8 cellular contexts compared by ENCODE assay signal in the genomic region with DNA sequence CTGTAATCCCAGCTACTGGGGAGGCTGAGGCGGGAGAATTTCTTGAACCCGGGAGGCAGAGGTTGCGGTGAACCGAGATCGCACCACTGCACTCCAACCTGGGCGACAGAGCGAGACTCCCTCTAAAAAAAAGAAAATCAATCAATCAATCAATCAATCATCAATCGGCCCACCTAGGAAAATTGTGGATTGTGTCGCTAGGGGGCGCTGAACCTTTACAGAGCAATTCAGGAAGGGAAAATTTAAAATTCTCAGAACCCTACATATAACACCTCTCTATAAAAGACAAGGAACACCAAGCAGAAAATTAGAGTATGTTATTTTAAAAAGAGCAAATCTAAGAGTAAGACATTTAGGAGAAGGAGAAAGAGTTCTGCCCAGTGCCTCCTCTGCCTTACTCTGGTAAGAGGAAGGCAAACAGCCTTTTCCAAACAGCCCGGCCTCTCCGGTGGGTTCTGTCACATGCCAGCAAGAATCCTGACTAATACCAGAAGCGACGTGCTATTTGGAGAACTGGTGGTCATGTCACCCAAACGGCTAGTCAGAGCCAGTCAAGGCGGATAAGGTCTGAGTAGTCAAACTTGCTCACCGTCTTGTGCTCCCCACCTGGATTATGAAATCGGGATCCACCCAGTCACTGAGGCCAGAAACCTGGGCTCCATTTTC. TPM values are rescaled to one million over a fixed set of nuclear protein-coding genes. Genes with fewer than 3 reads are reported as not detected.
A peak's percentile ranks its signal among the peaks of the same experiment; 100 is the strongest.
DNase-seq lines count a peak whose midpoint lies in the region; ATAC-seq and TF ChIP-seq lines count a peak whose summit lies in the region.

No MANE protein-coding gene starts in this region.

- H3K36me3 ChIP-seq in tibial nerve: no peaks in the 10 kb centered on the region

- TF ChIP-seq EP300 in Ishikawa (IDR thresholded peaks at IDR 0.05; ENCODE audit: borderline replicate concordance): no peak
- no peak for TF ChIP-seq EP300 in tibial nerve (IDR thresholded peaks at IDR 0.05)

- TF ChIP-seq RAD21 in Ishikawa (IDR thresholded peaks at IDR 0.05; ENCODE audit: low read depth): peak; percentile 59

- no peaks in the 10 kb centered on the region for H3K4me1 ChIP-seq in tibial nerve

- H3K27me3 ChIP-seq in CD4-positive, alpha-beta T cell (ENCODE audit: control insufficient read depth, insufficient read depth, low read length): no peaks in the 10 kb centered on the region
- peaks cover 0 to 9% of the 10 kb centered on the region in 2 donors for H3K27me3 ChIP-seq in tibial nerve

- TF ChIP-seq POLR2A in tibial nerve (IDR thresholded peaks at IDR 0.05): no peak

- WGBS in tibial nerve, 2 donors: 42 to 53% methylated on average over 18 of the region's 18 CpGs

- POLR2A ChIA-PET in CD4-positive, alpha-beta T cell (lab: Charles Lee): no interaction called here

- H3K27ac Mint-ChIP-seq in CD4-positive, alpha-beta T cell: no peak overlapping the region
- H3K27ac Mint-ChIP-seq in activated CD4-positive, alpha-beta T cell treated with anti-CD3 and anti-CD28 coated beads, Interleukin-2, amount 10 ng/mL, durations not matched to agents 24 days and 14 days: no peak overlapping the region
- H3K27ac Mint-ChIP-seq in nephron progenitor cell: no peak overlapping the region

- no peak overlapping the region for H3K27ac ChIP-seq in CD4-positive, alpha-beta T cell (ENCODE audit: low read depth, low read length)
- no peak overlapping the region for H3K27ac ChIP-seq in tibial nerve

- intact Hi-C loops in CD4-positive, alpha-beta T cell (cut with DNase I, micrococcal nuclease): loop anchor here (1.0 to 5.0 kb wide), 5 partner anchors 45 to 433 kb away; no protein-coding TSS in a partner anchor
- intact Hi-C loops in activated CD4-positive, alpha-beta T cell treated with anti-CD3 and anti-CD28 coated beads, Interleukin-2, amount 10 ng/mL, durations not matched to agents 24 days and 14 days (cut with micrococcal nuclease): loop anchor here (1.0 to 2.0 kb wide), 3 partner anchors 31 to 147 kb away; a partner anchor contains a TSS

- H3K4me3 Mint-ChIP-seq in CD4-positive, alpha-beta T cell: no peak overlapping the region
- no peak overlapping the region for H3K4me3 Mint-ChIP-seq in activated CD4-positive, alpha-beta T cell treated with anti-CD3 and anti-CD28 coated beads, Interleukin-2, amount 10 ng/mL, durations not matched to agents 24 days and 14 days
- no peak overlapping the region for H3K4me3 Mint-ChIP-seq in nephron progenitor cell

- DNase-seq in CD4-positive, alpha-beta T cell: peak; percentile 43 to 74 (median 62)
- peak; percentile 89 for DNase-seq in activated CD4-positive, alpha-beta T cell treated with anti-CD3 and anti-CD28 coated beads, Interleukin-2, amount 10 ng/mL, durations not matched to agents 24 days and 14 days
- DNase-seq in dermis microvascular lymphatic vessel endothelial cell (ENCODE audit: low read depth in 2 of 2) (peak; percentile 16 to 32), nephron progenitor cell (peak; percentile 67), tibial nerve (ENCODE audit: low spot score in 2 of 2) (peak; percentile 21 to 65)

- H3K36me3 Mint-ChIP-seq in CD4-positive, alpha-beta T cell (ENCODE audit: low read depth): no peaks in the 10 kb centered on the region
- no peaks in the 10 kb centered on the region for H3K36me3 Mint-ChIP-seq in activated CD4-positive, alpha-beta T cell treated with anti-CD3 and anti-CD28 coated beads, Interleukin-2, amount 10 ng/mL, durations not matched to agents 24 days and 14 days (ENCODE audit: low read depth)
- no peaks in the 10 kb centered on the region for H3K36me3 Mint-ChIP-seq in nephron progenitor cell (ENCODE audit: low read depth)

- no peaks in the 10 kb centered on the region for H3K27me3 Mint-ChIP-seq in CD4-positive, alpha-beta T cell
- H3K27me3 Mint-ChIP-seq in activated CD4-positive, alpha-beta T cell treated with anti-CD3 and anti-CD28 coated beads, Interleukin-2, amount 10 ng/mL, durations not matched to agents 24 days and 14 days: peaks cover 8% of the 10 kb centered on the region
- peaks cover 31% of the 10 kb centered on the region for H3K27me3 Mint-ChIP-seq in nephron progenitor cell (ENCODE audit: low read depth, poor library complexity)

- ATAC-seq in CD4-positive, alpha-beta T cell (ENCODE audit: poor library complexity): no peak
- ATAC-seq in HG02798 (IDR thresholded peaks at IDR 0.05; ENCODE audit: poor library complexity, unreplicated experiment) (no peak), GM19397 (IDR thresholded peaks at IDR 0.05; ENCODE audit: unreplicated experiment) (no peak)

- H3K4me1 Mint-ChIP-seq in CD4-positive, alpha-beta T cell (ENCODE audit: low read depth): no peaks in the 10 kb centered on the region
- H3K4me1 Mint-ChIP-seq in activated CD4-positive, alpha-beta T cell treated with anti-CD3 and anti-CD28 coated beads, Interleukin-2, amount 10 ng/mL, durations not matched to agents 24 days and 14 days: peaks cover 3% of the 10 kb centered on the region
- no peaks in the 10 kb centered on the region for H3K4me1 Mint-ChIP-seq in nephron progenitor cell

- CTCF ChIA-PET in CD4-positive, alpha-beta T cell (lab: Charles Lee): interaction anchor here (1.0 to 2.0 kb wide), 2 partner anchors 9 to 54 kb away, joined by 3 to 6 read pairs; no protein-coding TSS in a partner anchor

- TF ChIP-seq CTCF in CD4-positive, alpha-beta T cell (IDR thresholded peaks at IDR 0.05): peak; percentile 91
- TF ChIP-seq CTCF in nephron progenitor cell (IDR thresholded peaks at IDR 0.05): peak; percentile 69
- TF ChIP-seq CTCF in tibial nerve (IDR thresholded peaks at IDR 0.05): peak; percentile 31 to 68 (median 63)

- H3K9me3 Mint-ChIP-seq in CD4-positive, alpha-beta T cell: no peaks in the 10 kb centered on the region
- H3K9me3 Mint-ChIP-seq in activated CD4-positive, alpha-beta T cell treated with anti-CD3 and anti-CD28 coated beads, Interleukin-2, amount 10 ng/mL, durations not matched to agents 24 days and 14 days: no peaks in the 10 kb centered on the region
- peaks cover 9% of the 10 kb centered on the region for H3K9me3 Mint-ChIP-seq in nephron progenitor cell

- no peaks in the 10 kb centered on the region for H3K9me3 ChIP-seq in CD4-positive, alpha-beta T cell (ENCODE audit: control insufficient read depth, low read length)
- H3K9me3 ChIP-seq in tibial nerve: no peaks in the 10 kb centered on the region

- no peak overlapping the region for H3K4me3 ChIP-seq in tibial nerve

TF ChIP-seq in Ishikawa, 13 proteins besides CTCF, POLR2A, EP300 and RAD21 (continues in another document):
- no peak for TF ChIP-seq EGR1 (IDR thresholded peaks at IDR 0.05)
- no peak for TF ChIP-seq TAF1 (IDR thresholded peaks at IDR 0.05; ENCODE audit: low read depth)
- TF ChIP-seq FOXM1 (IDR thresholded peaks at IDR 0.05; ENCODE audit: borderline replicate concordance, low read depth): no peak
- TF ChIP-seq, protein P1, sequence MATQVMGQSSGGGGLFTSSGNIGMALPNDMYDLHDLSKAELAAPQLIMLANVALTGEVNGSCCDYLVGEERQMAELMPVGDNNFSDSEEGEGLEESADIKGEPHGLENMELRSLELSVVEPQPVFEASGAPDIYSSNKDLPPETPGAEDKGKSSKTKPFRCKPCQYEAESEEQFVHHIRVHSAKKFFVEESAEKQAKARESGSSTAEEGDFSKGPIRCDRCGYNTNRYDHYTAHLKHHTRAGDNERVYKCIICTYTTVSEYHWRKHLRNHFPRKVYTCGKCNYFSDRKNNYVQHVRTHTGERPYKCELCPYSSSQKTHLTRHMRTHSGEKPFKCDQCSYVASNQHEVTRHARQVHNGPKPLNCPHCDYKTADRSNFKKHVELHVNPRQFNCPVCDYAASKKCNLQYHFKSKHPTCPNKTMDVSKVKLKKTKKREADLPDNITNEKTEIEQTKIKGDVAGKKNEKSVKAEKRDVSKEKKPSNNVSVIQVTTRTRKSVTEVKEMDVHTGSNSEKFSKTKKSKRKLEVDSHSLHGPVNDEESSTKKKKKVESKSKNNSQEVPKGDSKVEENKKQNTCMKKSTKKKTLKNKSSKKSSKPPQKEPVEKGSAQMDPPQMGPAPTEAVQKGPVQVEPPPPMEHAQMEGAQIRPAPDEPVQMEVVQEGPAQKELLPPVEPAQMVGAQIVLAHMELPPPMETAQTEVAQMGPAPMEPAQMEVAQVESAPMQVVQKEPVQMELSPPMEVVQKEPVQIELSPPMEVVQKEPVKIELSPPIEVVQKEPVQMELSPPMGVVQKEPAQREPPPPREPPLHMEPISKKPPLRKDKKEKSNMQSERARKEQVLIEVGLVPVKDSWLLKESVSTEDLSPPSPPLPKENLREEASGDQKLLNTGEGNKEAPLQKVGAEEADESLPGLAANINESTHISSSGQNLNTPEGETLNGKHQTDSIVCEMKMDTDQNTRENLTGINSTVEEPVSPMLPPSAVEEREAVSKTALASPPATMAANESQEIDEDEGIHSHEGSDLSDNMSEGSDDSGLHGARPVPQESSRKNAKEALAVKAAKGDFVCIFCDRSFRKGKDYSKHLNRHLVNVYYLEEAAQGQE (IDR thresholded peaks at IDR 0.05; ENCODE audit: low read depth): no peak
- TF ChIP-seq TEAD4 (IDR thresholded peaks at IDR 0.05): no peak
- no peak for TF ChIP-seq TCF12 (IDR thresholded peaks at IDR 0.05; ENCODE audit: low read depth)
- TF ChIP-seq NFIC (IDR thresholded peaks at IDR 0.05): no peak
- TF ChIP-seq YY1 (IDR thresholded peaks at IDR 0.05; ENCODE audit: low read depth): no peak

RNA-seq across cellular contexts. Expression of a gene that starts 22.3 kb away (rescaled TPM):
- total RNA-seq in CD4-positive, alpha-beta T cell: not detected
- not detected in 2 replicates for total RNA-seq in activated CD4-positive, alpha-beta T cell treated with anti-CD3 and anti-CD28 coated beads, Interleukin-2, amount 10 ng/mL, durations not matched to agents 24 days and 14 days
- total RNA-seq in dermis microvascular lymphatic vessel endothelial cell (not detected in 2 replicates), tibial nerve (not detected)

RNA-seq across cellular contexts. Expression of a gene that starts 30.9 kb away (rescaled TPM):
- 10 to 100 TPM; 18.4 to 20.9 TPM for total RNA-seq in CD4-positive, alpha-beta T cell
- total RNA-seq in activated CD4-positive, alpha-beta T cell treated with anti-CD3 and anti-CD28 coated beads, Interleukin-2, amount 10 ng/mL, durations not matched to agents 24 days and 14 days: 18.4 and 24.5 TPM in 2 replicates
- 6.3 and 6.8 TPM in 2 replicates for total RNA-seq in dermis microvascular lymphatic vessel endothelial cell
- 10 to 100 TPM in 1 of 4 donors, 1 to 10 TPM in 3; 6.1 to 17.4 (median 9.1) TPM for total RNA-seq in tibial nerve

RNA-seq across cellular contexts. Expression of a gene that starts 31.0 kb away (rescaled TPM):
- total RNA-seq in CD4-positive, alpha-beta T cell: 1 to 10 TPM; 5.4 to 6.0 TPM
- total RNA-seq in activated CD4-positive, alpha-beta T cell treated with anti-CD3 and anti-CD28 coated beads, Interleukin-2, amount 10 ng/mL, durations not matched to agents 24 days and 14 days: 25.5 and 25.9 TPM in 2 replicates
- total RNA-seq in dermis microvascular lymphatic vessel endothelial cell (12.6 and 14.3 TPM in 2 replicates), tibial nerve (10 to 100 TPM in 1 of 4 donors, 1 to 10 TPM in 3; 7.8 to 14.9 (median 8.7) TPM)

RNA-seq across cellular contexts. Expression of a gene that starts 33.9 kb away (rescaled TPM):
- total RNA-seq in CD4-positive, alpha-beta T cell: 10 to 100 TPM; 26.1 to 27.4 TPM
- total RNA-seq in activated CD4-positive, alpha-beta T cell treated with anti-CD3 and anti-CD28 coated beads, Interleukin-2, amount 10 ng/mL, durations not matched to agents 24 days and 14 days: 32.8 and 33.3 TPM in 2 replicates
- total RNA-seq in dermis microvascular lymphatic vessel endothelial cell (19.5 and 21.2 TPM in 2 replicates), tibial nerve (10 to 100 TPM; 23.6 to 26.2 (median 24.9) TPM)

Comparison
In these comparisons a context has a peak if more than half of its experiments do, and no peak if none do; other contexts are left out.
1. DNase-seq: peak in every context shown above with its lines; median percentile 89 in activated CD4-positive, alpha-beta T cell treated with anti-CD3 and anti-CD28 coated beads, Interleukin-2, amount 10 ng/mL, durations not matched to agents 24 days and 14 days; 67 in nephron progenitor cell; 62 in CD4-positive, alpha-beta T cell; 43 in tibial nerve; 24 in dermis microvascular lymphatic vessel endothelial cell.